Comparison of ENCODE assay signal across 1 cellular context in the genomic region with DNA sequence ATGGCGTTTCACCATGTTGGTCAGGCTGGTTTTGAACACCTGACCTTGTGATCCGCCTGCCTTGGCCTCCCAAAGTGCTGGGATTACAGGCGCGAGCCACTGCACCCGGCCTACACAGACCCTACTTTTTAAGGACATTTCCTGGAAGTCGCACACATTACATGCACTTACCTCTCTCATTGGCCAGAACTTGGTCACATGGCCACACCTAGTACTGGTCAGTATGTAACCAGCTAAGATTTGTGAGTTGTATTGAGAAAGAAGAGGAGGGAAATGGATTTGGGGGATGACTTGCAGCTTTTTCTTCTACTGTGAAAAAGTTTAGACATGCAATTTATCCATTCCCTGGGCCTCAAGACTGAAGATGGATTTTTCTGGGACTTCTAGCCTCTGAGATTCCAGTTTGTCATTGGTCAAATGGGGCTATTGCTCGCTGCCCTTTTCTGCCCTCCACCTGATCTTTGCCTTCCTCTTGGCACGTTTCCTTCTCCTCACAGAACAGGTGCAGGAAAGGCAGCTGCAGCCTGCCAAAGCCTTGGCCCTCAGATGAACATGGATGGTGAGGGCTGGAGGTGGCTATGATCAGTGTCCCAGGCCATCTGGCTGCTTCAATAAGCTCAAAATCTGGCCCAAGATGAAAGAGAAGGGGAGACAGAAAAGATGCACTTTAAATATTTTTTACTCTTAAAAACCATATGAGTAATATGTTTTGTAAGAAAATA.
TF ChIP-seq lines count a peak whose summit lies in the region.

No MANE protein-coding gene starts in this region.

TF ChIP-seq in K562, 482 proteins besides CTCF, POLR2A, EP300 and RAD21 (continued from another document and continues in another):
- TF ChIP-seq, protein P1, sequence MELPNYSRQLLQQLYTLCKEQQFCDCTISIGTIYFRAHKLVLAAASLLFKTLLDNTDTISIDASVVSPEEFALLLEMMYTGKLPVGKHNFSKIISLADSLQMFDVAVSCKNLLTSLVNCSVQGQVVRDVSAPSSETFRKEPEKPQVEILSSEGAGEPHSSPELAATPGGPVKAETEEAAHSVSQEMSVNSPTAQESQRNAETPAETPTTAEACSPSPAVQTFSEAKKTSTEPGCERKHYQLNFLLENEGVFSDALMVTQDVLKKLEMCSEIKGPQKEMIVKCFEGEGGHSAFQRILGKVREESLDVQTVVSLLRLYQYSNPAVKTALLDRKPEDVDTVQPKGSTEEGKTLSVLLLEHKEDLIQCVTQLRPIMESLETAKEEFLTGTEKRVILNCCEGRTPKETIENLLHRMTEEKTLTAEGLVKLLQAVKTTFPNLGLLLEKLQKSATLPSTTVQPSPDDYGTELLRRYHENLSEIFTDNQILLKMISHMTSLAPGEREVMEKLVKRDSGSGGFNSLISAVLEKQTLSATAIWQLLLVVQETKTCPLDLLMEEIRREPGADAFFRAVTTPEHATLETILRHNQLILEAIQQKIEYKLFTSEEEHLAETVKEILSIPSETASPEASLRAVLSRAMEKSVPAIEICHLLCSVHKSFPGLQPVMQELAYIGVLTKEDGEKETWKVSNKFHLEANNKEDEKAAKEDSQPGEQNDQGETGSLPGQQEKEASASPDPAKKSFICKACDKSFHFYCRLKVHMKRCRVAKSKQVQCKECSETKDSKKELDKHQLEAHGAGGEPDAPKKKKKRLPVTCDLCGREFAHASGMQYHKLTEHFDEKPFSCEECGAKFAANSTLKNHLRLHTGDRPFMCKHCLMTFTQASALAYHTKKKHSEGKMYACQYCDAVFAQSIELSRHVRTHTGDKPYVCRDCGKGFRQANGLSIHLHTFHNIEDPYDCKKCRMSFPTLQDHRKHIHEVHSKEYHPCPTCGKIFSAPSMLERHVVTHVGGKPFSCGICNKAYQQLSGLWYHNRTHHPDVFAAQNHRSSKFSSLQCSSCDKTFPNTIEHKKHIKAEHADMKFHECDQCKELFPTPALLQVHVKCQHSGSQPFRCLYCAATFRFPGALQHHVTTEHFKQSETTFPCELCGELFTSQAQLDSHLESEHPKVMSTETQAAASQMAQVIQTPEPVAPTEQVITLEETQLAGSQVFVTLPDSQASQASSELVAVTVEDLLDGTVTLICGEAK (IDR thresholded peaks at IDR 0.05) = no peak
- TF ChIP-seq, protein P1 (CRISPR knock-in tag; IDR thresholded peaks at IDR 0.05) = no peak
- no peak; the same call in 1 of the 2 replicates for TF ChIP-seq ZNF316 (IDR thresholded peaks at IDR 0.05)
- TF ChIP-seq, protein P2, sequence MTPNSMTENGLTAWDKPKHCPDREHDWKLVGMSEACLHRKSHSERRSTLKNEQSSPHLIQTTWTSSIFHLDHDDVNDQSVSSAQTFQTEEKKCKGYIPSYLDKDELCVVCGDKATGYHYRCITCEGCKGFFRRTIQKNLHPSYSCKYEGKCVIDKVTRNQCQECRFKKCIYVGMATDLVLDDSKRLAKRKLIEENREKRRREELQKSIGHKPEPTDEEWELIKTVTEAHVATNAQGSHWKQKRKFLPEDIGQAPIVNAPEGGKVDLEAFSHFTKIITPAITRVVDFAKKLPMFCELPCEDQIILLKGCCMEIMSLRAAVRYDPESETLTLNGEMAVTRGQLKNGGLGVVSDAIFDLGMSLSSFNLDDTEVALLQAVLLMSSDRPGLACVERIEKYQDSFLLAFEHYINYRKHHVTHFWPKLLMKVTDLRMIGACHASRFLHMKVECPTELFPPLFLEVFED (CRISPR knock-in tag; conservative IDR thresholded peaks at IDR 0.05) = no peak
- no peak for TF ChIP-seq ZNF830 (CRISPR knock-in tag; IDR thresholded peaks at IDR 0.05)
- TF ChIP-seq NR2C2 (CRISPR knock-in tag; IDR thresholded peaks at IDR 0.05) = no peak
- no peak for TF ChIP-seq NR2C2 (tag; IDR thresholded peaks at IDR 0.05)
- peak; percentile 47; the same call in 1 of the 2 replicates for TF ChIP-seq C11orf30 (IDR thresholded peaks at IDR 0.05; ENCODE audit: low read depth)
- no peak for TF ChIP-seq FUS (optimal IDR thresholded peaks at IDR 0.05; ENCODE audit: low read depth, low read length)
- TF ChIP-seq HMGN3 (IDR thresholded peaks at IDR 0.05; ENCODE audit: borderline replicate concordance, extremely low read depth, insufficient read length, low read depth, low read length) = no peak
- no peak for TF ChIP-seq KAT2B (IDR thresholded peaks at IDR 0.05; ENCODE audit: low read depth, low read length)
- TF ChIP-seq NFE2L1 (tag; IDR thresholded peaks at IDR 0.05; ENCODE audit: borderline replicate concordance, low read depth) = peak; percentile 16; the same call in 1 of the 2 replicates
- TF ChIP-seq, protein P3, sequence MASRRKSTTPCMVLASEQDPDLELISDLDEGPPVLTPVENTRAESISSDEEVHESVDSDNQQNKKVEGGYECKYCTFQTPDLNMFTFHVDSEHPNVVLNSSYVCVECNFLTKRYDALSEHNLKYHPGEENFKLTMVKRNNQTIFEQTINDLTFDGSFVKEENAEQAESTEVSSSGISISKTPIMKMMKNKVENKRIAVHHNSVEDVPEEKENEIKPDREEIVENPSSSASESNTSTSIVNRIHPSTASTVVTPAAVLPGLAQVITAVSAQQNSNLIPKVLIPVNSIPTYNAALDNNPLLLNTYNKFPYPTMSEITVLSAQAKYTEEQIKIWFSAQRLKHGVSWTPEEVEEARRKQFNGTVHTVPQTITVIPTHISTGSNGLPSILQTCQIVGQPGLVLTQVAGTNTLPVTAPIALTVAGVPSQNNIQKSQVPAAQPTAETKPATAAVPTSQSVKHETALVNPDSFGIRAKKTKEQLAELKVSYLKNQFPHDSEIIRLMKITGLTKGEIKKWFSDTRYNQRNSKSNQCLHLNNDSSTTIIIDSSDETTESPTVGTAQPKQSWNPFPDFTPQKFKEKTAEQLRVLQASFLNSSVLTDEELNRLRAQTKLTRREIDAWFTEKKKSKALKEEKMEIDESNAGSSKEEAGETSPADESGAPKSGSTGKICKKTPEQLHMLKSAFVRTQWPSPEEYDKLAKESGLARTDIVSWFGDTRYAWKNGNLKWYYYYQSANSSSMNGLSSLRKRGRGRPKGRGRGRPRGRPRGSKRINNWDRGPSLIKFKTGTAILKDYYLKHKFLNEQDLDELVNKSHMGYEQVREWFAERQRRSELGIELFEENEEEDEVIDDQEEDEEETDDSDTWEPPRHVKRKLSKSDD (conservative IDR thresholded peaks at IDR 0.05; ENCODE audit: low read length) = no peak
- no peak for TF ChIP-seq FOXA1 (IDR thresholded peaks at IDR 0.05; ENCODE audit: borderline replicate concordance)
- TF ChIP-seq TBP (optimal IDR thresholded peaks at IDR 0.05; ENCODE audit: low read depth, low read length) = peak; percentile 30
- TF ChIP-seq RBM34 (IDR thresholded peaks at IDR 0.05; ENCODE audit: borderline replicate concordance, insufficient read depth, low read length) = no peak
- no peak for TF ChIP-seq FOXJ2 (tag; IDR thresholded peaks at IDR 0.05)
- no peak for TF ChIP-seq ZNF143 (CRISPR knock-in tag; IDR thresholded peaks at IDR 0.05)
- no peak for TF ChIP-seq RBM25 (IDR thresholded peaks at IDR 0.05; ENCODE audit: low read depth, low read length, severe bottlenecking)
- no peak for TF ChIP-seq MTF1 (CRISPR knock-in tag; IDR thresholded peaks at IDR 0.05; ENCODE audit: borderline replicate concordance)
- TF ChIP-seq, protein P4, sequence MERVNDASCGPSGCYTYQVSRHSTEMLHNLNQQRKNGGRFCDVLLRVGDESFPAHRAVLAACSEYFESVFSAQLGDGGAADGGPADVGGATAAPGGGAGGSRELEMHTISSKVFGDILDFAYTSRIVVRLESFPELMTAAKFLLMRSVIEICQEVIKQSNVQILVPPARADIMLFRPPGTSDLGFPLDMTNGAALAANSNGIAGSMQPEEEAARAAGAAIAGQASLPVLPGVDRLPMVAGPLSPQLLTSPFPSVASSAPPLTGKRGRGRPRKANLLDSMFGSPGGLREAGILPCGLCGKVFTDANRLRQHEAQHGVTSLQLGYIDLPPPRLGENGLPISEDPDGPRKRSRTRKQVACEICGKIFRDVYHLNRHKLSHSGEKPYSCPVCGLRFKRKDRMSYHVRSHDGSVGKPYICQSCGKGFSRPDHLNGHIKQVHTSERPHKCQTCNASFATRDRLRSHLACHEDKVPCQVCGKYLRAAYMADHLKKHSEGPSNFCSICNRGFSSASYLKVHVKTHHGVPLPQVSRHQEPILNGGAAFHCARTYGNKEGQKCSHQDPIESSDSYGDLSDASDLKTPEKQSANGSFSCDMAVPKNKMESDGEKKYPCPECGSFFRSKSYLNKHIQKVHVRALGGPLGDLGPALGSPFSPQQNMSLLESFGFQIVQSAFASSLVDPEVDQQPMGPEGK (CRISPR knock-in tag; IDR thresholded peaks at IDR 0.05; ENCODE audit: borderline replicate concordance) = no peak
- TF ChIP-seq BDP1 (IDR thresholded peaks at IDR 0.05; ENCODE audit: insufficient read depth, insufficient read length) = no peak
- no peak for TF ChIP-seq ARID1B (IDR thresholded peaks at IDR 0.05)
- no peak for TF ChIP-seq ZNF717 (CRISPR knock-in tag; IDR thresholded peaks at IDR 0.05)
- TF ChIP-seq RBM17 (IDR thresholded peaks at IDR 0.05; ENCODE audit: borderline replicate concordance, low read depth, low read length) = no peak
- no peak for TF ChIP-seq HNRNPLL (IDR thresholded peaks at IDR 0.05; ENCODE audit: low read depth, low read length, poor library complexity, severe bottlenecking)
- no peak for TF ChIP-seq HES1 (IDR thresholded peaks at IDR 0.05; ENCODE audit: low read depth)
- TF ChIP-seq TRIM28 (IDR thresholded peaks at IDR 0.05) = no peak
- TF ChIP-seq, protein P5, sequence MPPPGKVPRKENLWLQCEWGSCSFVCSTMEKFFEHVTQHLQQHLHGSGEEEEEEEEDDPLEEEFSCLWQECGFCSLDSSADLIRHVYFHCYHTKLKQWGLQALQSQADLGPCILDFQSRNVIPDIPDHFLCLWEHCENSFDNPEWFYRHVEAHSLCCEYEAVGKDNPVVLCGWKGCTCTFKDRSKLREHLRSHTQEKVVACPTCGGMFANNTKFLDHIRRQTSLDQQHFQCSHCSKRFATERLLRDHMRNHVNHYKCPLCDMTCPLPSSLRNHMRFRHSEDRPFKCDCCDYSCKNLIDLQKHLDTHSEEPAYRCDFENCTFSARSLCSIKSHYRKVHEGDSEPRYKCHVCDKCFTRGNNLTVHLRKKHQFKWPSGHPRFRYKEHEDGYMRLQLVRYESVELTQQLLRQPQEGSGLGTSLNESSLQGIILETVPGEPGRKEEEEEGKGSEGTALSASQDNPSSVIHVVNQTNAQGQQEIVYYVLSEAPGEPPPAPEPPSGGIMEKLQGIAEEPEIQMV (tag; conservative IDR thresholded peaks at IDR 0.05; ENCODE audit: low read depth) = no peak
- no peak for TF ChIP-seq ATF3 (IDR thresholded peaks at IDR 0.05)
- TF ChIP-seq ATF3 (CRISPR knock-in tag; conservative IDR thresholded peaks at IDR 0.05) = no peak
- TF ChIP-seq EGR1 (conservative IDR thresholded peaks at IDR 0.05) = no peak
- TF ChIP-seq SMARCB1 (IDR thresholded peaks at IDR 0.05; ENCODE audit: insufficient read length, low read depth) = no peak
- TF ChIP-seq, protein P6, sequence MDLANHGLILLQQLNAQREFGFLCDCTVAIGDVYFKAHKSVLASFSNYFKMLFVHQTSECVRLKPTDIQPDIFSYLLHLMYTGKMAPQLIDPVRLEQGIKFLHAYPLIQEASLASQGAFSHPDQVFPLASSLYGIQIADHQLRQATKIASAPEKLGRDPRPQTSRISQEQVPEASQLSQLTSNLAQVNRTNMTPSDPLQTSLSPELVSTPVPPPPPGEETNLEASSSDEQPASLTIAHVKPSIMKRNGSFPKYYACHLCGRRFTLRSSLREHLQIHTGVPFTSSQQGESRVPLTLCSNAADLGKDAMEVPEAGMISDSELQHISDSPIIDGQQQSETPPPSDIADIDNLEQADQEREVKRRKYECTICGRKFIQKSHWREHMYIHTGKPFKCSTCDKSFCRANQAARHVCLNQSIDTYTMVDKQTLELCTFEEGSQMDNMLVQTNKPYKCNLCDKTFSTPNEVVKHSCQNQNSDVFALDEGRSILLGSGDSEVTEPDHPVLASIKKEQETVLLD (IDR thresholded peaks at IDR 0.05) = no peak
- TF ChIP-seq EP400 (IDR thresholded peaks at IDR 0.05) = no peak
